Comparison of ENCODE assay signal across 19 cellular contexts in genomic region chr4:56360071-56360470, GRCh38. TPM values are rescaled to one million over a fixed set of nuclear protein-coding genes. Genes with fewer than 3 reads are reported as not detected.
A peak's percentile ranks its signal among the peaks of the same experiment; 100 is the strongest.
DNase-seq lines count a peak whose midpoint lies in the region; TF ChIP-seq lines count a peak whose summit lies in the region.
"Had no signal": no experiment of that assay in that cellular context is flagged by ENCODE, and none has a peak within 500 bp of the region (broad histone marks: within the 10 kb centered on the region; RNA-seq: fewer than 3 reads in every experiment).

No MANE protein-coding gene starts in this region.

- peak; percentile 53 for DNase-seq in GM23248
- peak; percentile 5 for DNase-seq in NB4 (ENCODE audit: low read depth)
- DNase-seq in epithelial cell of esophagus (ENCODE audit: low read depth), result peak; percentile 3
- peak; percentile 4 for DNase-seq in mesenchymal stem cell
- no peak for DNase-seq in NCI-H510A (lab: John Stamatoyannopoulos, UW)
- no peak for DNase-seq in cerebellar nuclear complex (lab: John Stamatoyannopoulos, UW)
- no peak for DNase-seq in CD14-positive monocyte (ENCODE audit: low spot score)
- DNase-seq in SKM-1 treated with dmso at 0.1 percent for 144 hours (lab: John Stamatoyannopoulos, UW; ENCODE audit: unreplicated experiment), result no peak
- DNase-seq: C1 segment of cervical spinal cord, DND-41, MG63, NCI-H1436, NCI-H2029, NCI-H2171, NCI-H446, PC-3 had no signal

- H3K4me2 ChIP-seq in GM23248 (ENCODE audit: unreplicated experiment) (no peak overlapping the region), mesenchymal stem cell (ENCODE audit: low read length, poor library complexity, severe bottlenecking) (no peak overlapping the region)
- H3K4me2 ChIP-seq: GM23338, KMS-11 had no signal

- H2AK5ac ChIP-seq in mesenchymal stem cell (ENCODE audit: low read length, severe bottlenecking), result no peak overlapping the region

- no peak overlapping the region for H4K8ac ChIP-seq in mesenchymal stem cell (ENCODE audit: low read length)

- no peak overlapping the region for H4K91ac ChIP-seq in mesenchymal stem cell (ENCODE audit: low read length)

- H3K36me3 Mint-ChIP-seq in CD14-positive monocyte, result peaks cover 42 to 59% of the 10 kb centered on the region in 2 donors

- no peak overlapping the region for H3K9ac ChIP-seq in GM23248
- H3K9ac ChIP-seq in mesenchymal stem cell (ENCODE audit: low read length), result no peak overlapping the region
- H3K9ac ChIP-seq: KMS-11 had no signal

- no peak overlapping the region for H2BK5ac ChIP-seq in mesenchymal stem cell (ENCODE audit: low read depth, low read length, poor library complexity, severe bottlenecking)

- H3K4ac ChIP-seq in mesenchymal stem cell (ENCODE audit: low read depth in 1 of 2, low read length in 2 of 2), result no peak overlapping the region

- H3K14ac ChIP-seq in mesenchymal stem cell (ENCODE audit: low read length in 2 of 2), result no peak overlapping the region

- no peaks in the 10 kb centered on the region; the same call in 1 of the 2 replicates for H3K9me2 ChIP-seq in GM23248 (ENCODE audit: insufficient read depth)

- peaks cover 16 to 25% (median 17%) of the 10 kb centered on the region in 7 donors for H3K9me3 Mint-ChIP-seq in CD14-positive monocyte

- H4K20me1 ChIP-seq in GM23248 (ENCODE audit: insufficient read depth), result no peaks in the 10 kb centered on the region

- peak overlapping the region in 2 of 7 donors; percentile 18 to 69 for H3K27ac Mint-ChIP-seq in CD14-positive monocyte
- H3K27ac Mint-ChIP-seq: GM23338 had no signal

- no peak overlapping the region for H2BK12ac ChIP-seq in mesenchymal stem cell (ENCODE audit: low read length in 2 of 2)

- no peaks in the 10 kb centered on the region for H3K27me3 Mint-ChIP-seq in CD14-positive monocyte (ENCODE audit: low read depth in 3 of 3)

- peaks cover 4% of the 10 kb centered on the region for H3K4me1 Mint-ChIP-seq in CD14-positive monocyte
- H3K4me1 Mint-ChIP-seq: GM23338 had no signal

- H3K27ac ChIP-seq in GM23248, result no peak overlapping the region
- no peak overlapping the region for H3K27ac ChIP-seq in mesenchymal stem cell (ENCODE audit: low read length, poor library complexity, severe bottlenecking)
- H3K27ac ChIP-seq: KMS-11, SJSA1 had no signal

- H3K36me3 ChIP-seq in GM23248 (ENCODE audit: low read depth) (no peaks in the 10 kb centered on the region), mesenchymal stem cell (ENCODE audit: control insufficient read depth in 1 of 2, insufficient read depth in 2 of 2, low read depth in 1 of 2, low read length in 2 of 2) (peaks cover 12 to 17% of the 10 kb centered on the region in 2 experiments)
- H3K36me3 ChIP-seq: MG63, SJSA1 had no signal

- H3K27me3 ChIP-seq in GM23248 (replicated peaks; ENCODE audit: insufficient read depth), result no peaks in the 10 kb centered on the region
- H3K27me3 ChIP-seq in mesenchymal stem cell (ENCODE audit: control insufficient read depth in 1 of 2, insufficient read depth in 1 of 2, low read length in 2 of 2), result no peaks in the 10 kb centered on the region
- H3K27me3 ChIP-seq: MG63, SJSA1 had no signal

- no peak overlapping the region for H2BK120ac ChIP-seq in mesenchymal stem cell (ENCODE audit: low read depth, low read length)

- no peak overlapping the region for H3K4me3 Mint-ChIP-seq in CD14-positive monocyte
- H3K4me3 Mint-ChIP-seq: GM23338 had no signal

- H2BK15ac ChIP-seq in mesenchymal stem cell (ENCODE audit: low read depth, poor library complexity, severe bottlenecking), result no peak overlapping the region

- intact Hi-C loops in CD14-positive monocyte (cut with micrococcal nuclease), result no loop called here

- H3K18ac ChIP-seq in mesenchymal stem cell (ENCODE audit: low read depth in 1 of 2, low read length in 2 of 2), result no peak overlapping the region

- H3K4me1 ChIP-seq in GM23248 (ENCODE audit: insufficient read depth), result no peaks in the 10 kb centered on the region
- no peaks in the 10 kb centered on the region for H3K4me1 ChIP-seq in mesenchymal stem cell (ENCODE audit: control insufficient read depth, insufficient read depth, low read depth, low read length)
- H3K4me1 ChIP-seq: SJSA1 had no signal

- no peaks in the 10 kb centered on the region for H3F3A ChIP-seq in GM23248 (ENCODE audit: insufficient read depth)

- TF ChIP-seq CTCF in NB4 (IDR thresholded peaks at IDR 0.05; ENCODE audit: low read depth, low read length) (no peak), epithelial cell of esophagus (IDR thresholded peaks at IDR 0.05; ENCODE audit: insufficient read depth, low read depth, low read length, missing control alignments) (no peak), CD14-positive monocyte (IDR thresholded peaks at IDR 0.05) (no peak)

- no peak overlapping the region for H2AFZ ChIP-seq in GM23248
- no peak overlapping the region for H2AFZ ChIP-seq in mesenchymal stem cell (ENCODE audit: low read depth, low read length)
- H2AFZ ChIP-seq: GM23338 had no signal

- H3K4me3 ChIP-seq in GM23248, result no peak overlapping the region
- no peak overlapping the region for H3K4me3 ChIP-seq in NB4 (ENCODE audit: low read depth, low read length)
- no peak overlapping the region for H3K4me3 ChIP-seq in epithelial cell of esophagus (ENCODE audit: low read length)
- H3K4me3 ChIP-seq in mesenchymal stem cell (ENCODE audit: insufficient read depth in 1 of 2, low read depth in 1 of 2, low read length in 2 of 2), result no peak overlapping the region
- H3K4me3 ChIP-seq: GM23338, MG63, SJSA1 had no signal

- peaks cover 2% of the 10 kb centered on the region for H3K79me1 ChIP-seq in mesenchymal stem cell (replicated peaks; ENCODE audit: low read length, poor library complexity, severe bottlenecking)

- H3K9me3 ChIP-seq in GM23248 (ENCODE audit: low read depth) (no peaks in the 10 kb centered on the region), mesenchymal stem cell (ENCODE audit: control insufficient read depth, low read length) (no peaks in the 10 kb centered on the region)
- H3K9me3 ChIP-seq: MG63, SJSA1 had no signal

- H3K23ac ChIP-seq in mesenchymal stem cell (ENCODE audit: low read length in 2 of 2), result no peak overlapping the region

- in situ Hi-C loops in GM23248 (cut with MboI), result no loop called here

- TF ChIP-seq POLR2A in NB4 (IDR thresholded peaks at IDR 0.05; ENCODE audit: extremely low read depth, insufficient read length), result no peak

- no peaks in the 10 kb centered on the region for H3K79me2 ChIP-seq in GM23248 (ENCODE audit: insufficient read depth)

RNA-seq across cellular contexts. Expression of gene AASDH, which starts 27.2 kb away (rescaled TPM):
- 8.6 and 16.5 TPM in 2 replicates for total RNA-seq in GM23248 (2014; rRNA removed; shearing (Covaris generic))
- polyA plus RNA-seq in GM23248 (2016; fragmentation: Nextera tagmentation; extraction: Ambion mirVana), result 11.5 and 14.5 TPM in 2 replicates
- 3.8 TPM for polyA plus RNA-seq in mesenchymal stem cell (2013, experiment 1 of 2)
- polyA plus RNA-seq in mesenchymal stem cell (2013, experiment 2 of 2), result 3.9 TPM
- polyA plus RNA-seq in CD14-positive monocyte, result 1 to 10 TPM; 6.2 to 6.9 TPM

Comparison
In these comparisons a context has a peak if more than half of its experiments do, and no peak if none do; other contexts are left out.
1. DNase-seq: peak in GM23248 (single experiment), NB4 (single experiment), epithelial cell of esophagus (single experiment) and mesenchymal stem cell (single experiment); none in NCI-H510A (single experiment), cerebellar nuclear complex (0 of 2), CD14-positive monocyte (single experiment) and SKM-1 treated with dmso at 0.1 percent for 144 hours (single experiment).